18 cellular contexts compared by ENCODE assay signal in genomic region chr2:134086594-134087219, GRCh38.
A peak's percentile ranks its signal among the peaks of the same experiment; 100 is the strongest.
DNase-seq lines count a peak whose midpoint lies in the region; ATAC-seq and TF ChIP-seq lines count a peak whose summit lies in the region.
"Had no signal": no experiment of that assay in that cellular context is flagged by ENCODE, and none has a peak within 500 bp of the region (broad histone marks: within the 10 kb centered on the region; RNA-seq: fewer than 3 reads in every experiment).

No MANE protein-coding gene starts in this region.

- no peaks in the 10 kb centered on the region for H3K79me2 ChIP-seq in MM.1S (ENCODE audit: low read length)
- H3K79me2 ChIP-seq in hepatocyte, result no peaks in the 10 kb centered on the region

- H3K27ac ChIP-seq in MM.1S (ENCODE audit: low read length) (peak overlapping the region; percentile 78), hepatocyte (peak overlapping the region; percentile 74), neuronal stem cell (replicated peaks; ENCODE audit: low read length) (no peak overlapping the region), uterus (no peak overlapping the region), WERI-Rb-1 (no peak overlapping the region)
- H3K27ac ChIP-seq: 22Rv1, BLaER1, PC-9 had no signal

- H2AK5ac ChIP-seq in neuronal stem cell (ENCODE audit: low read depth, low read length), result no peak overlapping the region

- no peaks in the 10 kb centered on the region for H3K79me1 ChIP-seq in neuronal stem cell (ENCODE audit: low read depth, low read length)

- no peak overlapping the region for H4K91ac ChIP-seq in neuronal stem cell (ENCODE audit: low read depth, low read length, poor library complexity)

- H3K36me3 ChIP-seq in MM.1S (replicated peaks; ENCODE audit: insufficient read depth, low read length) (no peaks in the 10 kb centered on the region), hepatocyte (replicated peaks; ENCODE audit: insufficient read depth, low read depth) (no peaks in the 10 kb centered on the region), neuronal stem cell (replicated peaks in 1 of 2; ENCODE audit: control insufficient read depth in 2 of 2, insufficient read depth in 2 of 2, low read length in 2 of 2) (no peaks in the 10 kb centered on the region), uterus (no peaks in the 10 kb centered on the region), WERI-Rb-1 (no peaks in the 10 kb centered on the region)
- H3K36me3 ChIP-seq: BLaER1, HAP-1 had no signal

- H3F3A ChIP-seq in MM.1S (ENCODE audit: insufficient read depth, low read length), result 0 out of 2 replicates have a peak, but pooled peaks cover 11% of the 10 kb centered on the region

- no peak overlapping the region for H4K8ac ChIP-seq in neuronal stem cell (ENCODE audit: low read depth, low read length)

- H3K23ac ChIP-seq in neuronal stem cell (ENCODE audit: low read depth, low read length, poor library complexity), result no peak overlapping the region

- peak overlapping the region; percentile 31; the same call in 1 of the 2 replicates for H3K4me3 ChIP-seq in MM.1S (ENCODE audit: low read length)
- no peak overlapping the region for H3K4me3 ChIP-seq in hepatocyte
- H3K4me3 ChIP-seq in neuronal stem cell (ENCODE audit: low read length in 2 of 2), result no peak overlapping the region
- H3K4me3 ChIP-seq in uterus, result no peak overlapping the region
- H3K4me3 ChIP-seq in WERI-Rb-1 (ENCODE audit: low read depth, low read length), result no peak overlapping the region
- H3K4me3 ChIP-seq: BLaER1, HAP-1, K562, PC-9 had no signal

- H3K9me2 ChIP-seq in MM.1S (replicated peaks; ENCODE audit: insufficient read depth, low read length) (no peaks in the 10 kb centered on the region), hepatocyte (replicated peaks; ENCODE audit: insufficient read depth) (no peaks in the 10 kb centered on the region)

- TF ChIP-seq CTCF in MM.1S (IDR thresholded peaks at IDR 0.05; ENCODE audit: low read length) (no peak), hepatocyte (IDR thresholded peaks at IDR 0.05; ENCODE audit: poor library complexity) (no peak), uterus (IDR thresholded peaks at IDR 0.05) (no peak), WERI-Rb-1 (IDR thresholded peaks at IDR 0.05; ENCODE audit: low read depth, low read length) (no peak)

- H4K20me1 ChIP-seq in MM.1S (ENCODE audit: insufficient read depth, low read length), result no peaks in the 10 kb centered on the region
- no peaks in the 10 kb centered on the region for H4K20me1 ChIP-seq in hepatocyte (ENCODE audit: insufficient read depth, poor library complexity, severe bottlenecking)
- H4K20me1 ChIP-seq: BLaER1 had no signal

- peak overlapping the region; percentile 40 for H3K9ac ChIP-seq in MM.1S (ENCODE audit: low read length)
- H3K9ac ChIP-seq in neuronal stem cell (ENCODE audit: low read depth, low read length, poor library complexity), result no peak overlapping the region
- H3K9ac ChIP-seq: BLaER1 had no signal

- H3K18ac ChIP-seq in neuronal stem cell (ENCODE audit: low read length), result no peak overlapping the region

- H2BK5ac ChIP-seq in neuronal stem cell (ENCODE audit: low read length), result no peak overlapping the region

- no peak overlapping the region for H2BK120ac ChIP-seq in neuronal stem cell (ENCODE audit: low read depth, low read length)

- no peak overlapping the region for H3K14ac ChIP-seq in neuronal stem cell (ENCODE audit: low read length)

- H3K27me3 ChIP-seq in MM.1S (replicated peaks; ENCODE audit: insufficient read depth, low read length), result no peaks in the 10 kb centered on the region
- H3K27me3 ChIP-seq in hepatocyte, result no peaks in the 10 kb centered on the region
- H3K27me3 ChIP-seq in neuronal stem cell (ENCODE audit: control insufficient read depth in 3 of 3, insufficient read depth in 3 of 3, low read depth in 1 of 3, low read length in 3 of 3), result no peaks in the 10 kb centered on the region
- no peaks in the 10 kb centered on the region for H3K27me3 ChIP-seq in uterus
- no peaks in the 10 kb centered on the region for H3K27me3 ChIP-seq in WERI-Rb-1 (ENCODE audit: insufficient read depth, low read depth, severe bottlenecking)
- H3K27me3 ChIP-seq: BLaER1 had no signal

- peak overlapping the region; percentile 63 for H2AFZ ChIP-seq in MM.1S (ENCODE audit: low read length)
- H2AFZ ChIP-seq in hepatocyte, result peak overlapping the region; percentile 42
- peak overlapping the region; percentile 23 for H2AFZ ChIP-seq in neuronal stem cell (ENCODE audit: low read length)
- H2AFZ ChIP-seq: PC-9 had no signal

- ATAC-seq in HG03139 (IDR thresholded peaks at IDR 0.05; ENCODE audit: unreplicated experiment), result no peak
- ATAC-seq: K562 had no signal

- H3K4me1 ChIP-seq in MM.1S (ENCODE audit: low read length) (peaks cover 17% of the 10 kb centered on the region), hepatocyte (ENCODE audit: insufficient read depth) (peaks cover 4% of the 10 kb centered on the region), neuronal stem cell (ENCODE audit: control insufficient read depth in 2 of 2, insufficient read depth in 1 of 2, low read depth in 1 of 2, low read length in 2 of 2) (peaks cover 7 to 17% of the 10 kb centered on the region in 2 donors), uterus (no peaks in the 10 kb centered on the region)
- H3K4me1 ChIP-seq: HAP-1 had no signal

- no peak overlapping the region for H3K4ac ChIP-seq in neuronal stem cell (ENCODE audit: low read length)

- H2BK12ac ChIP-seq in neuronal stem cell (ENCODE audit: low read length), result no peak overlapping the region

- 54% methylated on average over 9 of the region's 9 CpGs for WGBS in hepatocyte (ENCODE audit: low lambda C conversion rate, missing lambda C conversion rate)
- WGBS in neuronal stem cell (ENCODE audit: extremely low coverage in 2 of 2, insufficient read length in 2 of 2, insufficient replicate concordance in 1 of 2), 2 donors, result no CpG with 5 or more reads among the region's 9 CpGs

- H3K9me3 ChIP-seq in MM.1S (replicated peaks; ENCODE audit: insufficient read depth, low read length), result no peaks in the 10 kb centered on the region
- no peaks in the 10 kb centered on the region for H3K9me3 ChIP-seq in hepatocyte (ENCODE audit: low read depth)
- H3K9me3 ChIP-seq in neuronal stem cell (replicated peaks in 1 of 2; ENCODE audit: control insufficient read depth in 2 of 2, insufficient read depth in 1 of 2, low read depth in 1 of 2, low read length in 2 of 2), result peaks cover 0 to 2% of the 10 kb centered on the region in 2 donors
- no peaks in the 10 kb centered on the region for H3K9me3 ChIP-seq in uterus
- no peaks in the 10 kb centered on the region for H3K9me3 ChIP-seq in WERI-Rb-1 (ENCODE audit: severe bottlenecking)
- H3K9me3 ChIP-seq: BLaER1, HAP-1 had no signal

- no peak overlapping the region for H2BK15ac ChIP-seq in neuronal stem cell (ENCODE audit: low read length)

- DNase-seq in NCI-H2227 (lab: John Stamatoyannopoulos, UW; ENCODE audit: unreplicated experiment), result peak; percentile 19
- DNase-seq in NCI-H2227 treated with DMSO at 0.1 percent for 48 hours (lab: John Stamatoyannopoulos, UW), result no peak
- DNase-seq in MM.1S, result peak; percentile 37
- no peak for DNase-seq in hepatocyte (ENCODE audit: low spot score)
- peak; percentile 47 for DNase-seq in neuronal stem cell (ENCODE audit: low spot score)
- DNase-seq in uterus, result no peak
- no peak for DNase-seq in WERI-Rb-1
- DNase-seq: CD8-positive, alpha-beta memory T cell; DMS 273 treated with DMSO at 0.1 percent for 48 hours; NCI-H1694; NCI-H2107; NCI-H69; PC-9 had no signal

- H3K4me2 ChIP-seq in MM.1S (ENCODE audit: low read depth, low read length), result peak overlapping the region; percentile 83
- peak overlapping the region; percentile 42 for H3K4me2 ChIP-seq in hepatocyte
- no peak overlapping the region for H3K4me2 ChIP-seq in neuronal stem cell (ENCODE audit: insufficient read depth, low read length, poor library complexity, severe bottlenecking)
- H3K4me2 ChIP-seq: BLaER1, PC-9 had no signal

- intact Hi-C loops in uterus (cut with DNase I; ENCODE audit: low total_unique reads), result no loop called here

- TF ChIP-seq POLR2A in uterus (IDR thresholded peaks at IDR 0.05), result no peak

Comparison
In these comparisons a context has a peak if more than half of its experiments do, and no peak if none do; other contexts are left out.
1. DNase-seq: peak in NCI-H2227 (single experiment), MM.1S (single experiment) and neuronal stem cell (single experiment); none in NCI-H2227 treated with DMSO at 0.1 percent for 48 hours (single experiment), hepatocyte (single experiment), uterus (0 of 2) and WERI-Rb-1 (single experiment).
2. H3K27ac ChIP-seq: peak in MM.1S (single experiment) and hepatocyte (single experiment); none in neuronal stem cell (single experiment), uterus (0 of 2) and WERI-Rb-1 (single experiment).
3. Peak in every context shown above with its lines, with median percentiles within 50 percentile points of each other: H2AFZ ChIP-seq.